28 cellular contexts compared by ENCODE assay signal in genomic region chr4:4640692-4641091, GRCh38.
DNase-seq lines count a peak whose midpoint lies in the region; ATAC-seq and TF ChIP-seq lines count a peak whose summit lies in the region.
"Had no signal": no experiment of that assay in that cellular context is flagged by ENCODE, and none has a peak within 500 bp of the region (broad histone marks: within the 10 kb centered on the region; RNA-seq: fewer than 3 reads in every experiment).

No MANE protein-coding gene starts in this region.

- POLR2A ChIA-PET in WTC11 (lab: Charles Lee), result interaction anchor here (1.1 kb wide), 2 partner anchors 27 to 28 kb away, joined by 3 read pairs; no protein-coding TSS in a partner anchor

- H3K4ac ChIP-seq in trophoblast cell (ENCODE audit: low read depth, low read length), result no peak overlapping the region

- H3K4me3 ChIP-seq in cardiac muscle cell, result no peak overlapping the region
- H3K4me3 ChIP-seq in trophoblast cell (ENCODE audit: low read depth, low read length), result no peak overlapping the region
- no peak overlapping the region for H3K4me3 ChIP-seq in vagina
- H3K4me3 ChIP-seq: dorsolateral prefrontal cortex, GM23248, upper lobe of right lung had no signal

- CTCF ChIA-PET in WTC11 (lab: Charles Lee), result interaction anchor here (0.6 to 2.4 kb wide), 5 partner anchors 12 to 64 kb away, joined by 3 to 19 read pairs (median 4); no protein-coding TSS in a partner anchor

- H3K36me3 ChIP-seq in cardiac muscle cell (no peaks in the 10 kb centered on the region), trophoblast cell (ENCODE audit: control insufficient read depth in 1 of 2, insufficient read depth in 2 of 2, low read length in 2 of 2) (no peaks in the 10 kb centered on the region), vagina (no peaks in the 10 kb centered on the region)
- H3K36me3 ChIP-seq: BE2C, upper lobe of right lung had no signal

- H3K9me3 ChIP-seq in cardiac muscle cell (ENCODE audit: low read depth), result no peaks in the 10 kb centered on the region
- H3K9me3 ChIP-seq in trophoblast cell (ENCODE audit: insufficient read depth, low read depth, low read length), result no peaks in the 10 kb centered on the region
- H3K9me3 ChIP-seq in vagina, result no peaks in the 10 kb centered on the region
- H3K9me3 ChIP-seq: BE2C, upper lobe of right lung had no signal

- no peaks in the 10 kb centered on the region for H3K79me2 ChIP-seq in trophoblast cell (ENCODE audit: control insufficient read depth, insufficient read depth, low read length, poor library complexity)

- ATAC-seq in Right ventricle myocardium superior (ENCODE audit: poor library complexity), result no peak
- peak; percentile 72 for ATAC-seq in WTC11
- ATAC-seq: naive thymus-derived CD8-positive, alpha-beta T cell; T-cell; upper lobe of right lung had no signal

- no peak overlapping the region for H4K91ac ChIP-seq in trophoblast cell (ENCODE audit: low read depth, low read length)

- H3K4me1 Mint-ChIP-seq in WTC11, result peaks cover 43% of the 10 kb centered on the region
- H3K4me1 Mint-ChIP-seq: central memory CD8-positive, alpha-beta T cell; naive thymus-derived CD8-positive, alpha-beta T cell; T-cell had no signal

- no peak overlapping the region for H3K14ac ChIP-seq in trophoblast cell (ENCODE audit: low read length)

- no CpG with 5 or more reads among the region's 10 CpGs for WGBS in trophoblast cell (ENCODE audit: extremely low coverage, insufficient coverage, insufficient read length)

- H2AFZ ChIP-seq in trophoblast cell (ENCODE audit: insufficient read depth, low read length, poor library complexity), result no peak overlapping the region
- H2AFZ ChIP-seq: GM23248 had no signal

- intact Hi-C loops in Right ventricle myocardium superior (cut with DNase I), result no loop called here
- intact Hi-C loops in vagina (cut with DNase I), result no loop called here

- no peak for TF ChIP-seq CTCF in cardiac muscle cell (IDR thresholded peaks at IDR 0.05; ENCODE audit: low read depth, low read length)
- no peak for TF ChIP-seq CTCF in WTC11 (IDR thresholded peaks at IDR 0.05)
- TF ChIP-seq CTCF in vagina (IDR thresholded peaks at IDR 0.05), result no peak

- peaks cover 19% of the 10 kb centered on the region for H3K36me3 Mint-ChIP-seq in WTC11

- H3K4me2 ChIP-seq in trophoblast cell (ENCODE audit: low read length), result peak overlapping the region; percentile 15

- peak overlapping the region; percentile 83 for H3K27ac Mint-ChIP-seq in WTC11
- H3K27ac Mint-ChIP-seq: naive thymus-derived CD8-positive, alpha-beta T cell; T-cell had no signal

- H3K4me1 ChIP-seq in cardiac muscle cell (ENCODE audit: low read depth) (peaks cover 21% of the 10 kb centered on the region), trophoblast cell (ENCODE audit: control insufficient read depth in 1 of 2, insufficient read depth in 2 of 2, low read length in 2 of 2) (peaks cover 19 to 23% of the 10 kb centered on the region in 2 experiments), vagina (no peaks in the 10 kb centered on the region)
- H3K4me1 ChIP-seq: BE2C, upper lobe of right lung had no signal

- DNase-seq in cardiac muscle cell (ENCODE audit: low read depth in 1 of 2, low spot score in 1 of 2), result peak in 1 of 2 donors; percentile 51
- no peak for DNase-seq in Right ventricle myocardium superior
- DNase-seq in WTC11 (ENCODE audit: low spot score), result peak; percentile 52
- peak; percentile 87 for DNase-seq in islet precursor cell
- DNase-seq in trophoblast cell, result peak in 1 of 2 donors; percentile 7
- DNase-seq in DMS153 (lab: John Stamatoyannopoulos, UW), result no peak
- no peak for DNase-seq in SHP77 (lab: John Stamatoyannopoulos, UW)
- no peak for DNase-seq in vagina (ENCODE audit: extremely low spot score in 2 of 2)
- DNase-seq: activated CD4-positive, alpha-beta T cell treated with anti-CD3 and anti-CD28 coated beads for 1 hour; activated CD8-positive, alpha-beta memory T cell treated with anti-CD3 and anti-CD28 coated beads for 24 hours; activated naive CD4-positive, alpha-beta T cell treated with Interleukin-2 at 50 U/mL for 16 hours; activated T-cell treated with anti-CD3 and anti-CD28 coated beads, Interleukin-2, amount 50 U/mL, for 48 hours; amygdala; BE2C; DND-41; dorsolateral prefrontal cortex; foreskin melanocyte; GM23248; hippocampal formation; KBM-7; mammary epithelial cell; naive thymus-derived CD8-positive, alpha-beta T cell; NCI-H1694; NCI-H69; posterior cingulate gyrus; T-cell; upper lobe of right lung had no signal

- H3K4me3 Mint-ChIP-seq in WTC11, result peak overlapping the region; percentile 58
- H3K4me3 Mint-ChIP-seq: central memory CD8-positive, alpha-beta T cell; naive thymus-derived CD8-positive, alpha-beta T cell; T-cell had no signal

- H3K9me3 Mint-ChIP-seq in WTC11, result peaks cover 6% of the 10 kb centered on the region
- H3K9me3 Mint-ChIP-seq: central memory CD8-positive, alpha-beta T cell; naive thymus-derived CD8-positive, alpha-beta T cell; T-cell had no signal

- TF ChIP-seq POLR2A in vagina (IDR thresholded peaks at IDR 0.05), result no peak

- no peak overlapping the region for H2BK120ac ChIP-seq in trophoblast cell (ENCODE audit: insufficient read depth, low read length, poor library complexity)

- H2AK5ac ChIP-seq in trophoblast cell (ENCODE audit: low read length), result no peak overlapping the region

- no peak overlapping the region for H3K18ac ChIP-seq in trophoblast cell (ENCODE audit: low read length)

- H3K27ac ChIP-seq in cardiac muscle cell, result peak overlapping the region; percentile 77
- peak overlapping the region; percentile 68 for H3K27ac ChIP-seq in trophoblast cell (ENCODE audit: low read depth, low read length)
- H3K27ac ChIP-seq in vagina, result no peak overlapping the region
- H3K27ac ChIP-seq: dorsolateral prefrontal cortex, GM23248, upper lobe of right lung had no signal

- no peak overlapping the region for H2BK5ac ChIP-seq in trophoblast cell (ENCODE audit: low read depth, low read length, poor library complexity)

- H3K9ac ChIP-seq in trophoblast cell (ENCODE audit: low read length), result no peak overlapping the region
- H3K9ac ChIP-seq: GM23248 had no signal

- H4K12ac ChIP-seq in trophoblast cell (ENCODE audit: low read depth, low read length), result no peak overlapping the region

- H3K23ac ChIP-seq in trophoblast cell (ENCODE audit: low read length), result no peak overlapping the region

- H4K8ac ChIP-seq in trophoblast cell (ENCODE audit: low read depth, low read length), result no peak overlapping the region

- no peak overlapping the region for H2BK12ac ChIP-seq in trophoblast cell (ENCODE audit: low read length)

- peaks cover 10% of the 10 kb centered on the region for H3K79me1 ChIP-seq in trophoblast cell (ENCODE audit: low read length)

- peaks cover 5% of the 10 kb centered on the region; the same call in 1 of the 2 replicates for H3K27me3 Mint-ChIP-seq in WTC11 (ENCODE audit: low read depth)
- H3K27me3 Mint-ChIP-seq: central memory CD8-positive, alpha-beta T cell; naive thymus-derived CD8-positive, alpha-beta T cell; T-cell had no signal

- no peaks in the 10 kb centered on the region for H3K27me3 ChIP-seq in cardiac muscle cell
- no peaks in the 10 kb centered on the region for H3K27me3 ChIP-seq in trophoblast cell (ENCODE audit: insufficient read depth, low read length)
- no peaks in the 10 kb centered on the region for H3K27me3 ChIP-seq in vagina
- H3K27me3 ChIP-seq: BE2C, dorsolateral prefrontal cortex, upper lobe of right lung had no signal

TF ChIP-seq in WTC11, 78 proteins besides CTCF, POLR2A, EP300 and RAD21 (continues in another document):
- TF ChIP-seq NR1H2 (CRISPR knock-in tag; IDR thresholded peaks at IDR 0.05), result no peak
- peak; percentile 45; the same call in 1 of the 2 replicates for TF ChIP-seq ZNF281 (CRISPR knock-in tag; IDR thresholded peaks at IDR 0.05)
- TF ChIP-seq ETV6 (CRISPR knock-in tag; IDR thresholded peaks at IDR 0.05), result 0 out of 2 replicates have a peak, but pooled peaks have one; percentile 26

Comparison
In these comparisons a context has a peak if more than half of its experiments do, and no peak if none do; other contexts are left out.
1. DNase-seq: peak in WTC11 (single experiment) and islet precursor cell (single experiment); none in Right ventricle myocardium superior (single experiment), DMS153 (single experiment), SHP77 (0 of 2) and vagina (0 of 2).